Comparison of ENCODE assay signal across 34 cellular contexts in the genomic region with DNA sequence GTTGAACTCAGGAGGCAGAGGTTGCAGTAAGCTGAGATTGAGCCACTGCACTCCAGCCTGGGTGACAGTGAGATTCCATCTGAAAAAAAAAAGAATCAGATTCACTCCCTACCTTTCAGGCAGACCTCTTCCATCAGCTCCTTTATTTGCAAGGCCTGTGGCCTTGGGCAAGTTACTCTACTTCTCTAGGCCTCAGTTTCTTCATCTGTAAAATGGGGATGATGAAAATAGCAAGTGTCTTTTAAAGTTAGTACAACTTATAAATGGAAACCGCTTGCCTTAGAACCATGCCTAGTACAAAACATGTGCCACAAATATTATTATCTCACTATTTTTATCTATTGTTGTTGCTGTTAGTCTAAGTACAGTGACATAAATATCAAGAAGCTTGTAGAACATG.
"Had no signal": no experiment of that assay in that cellular context is flagged by ENCODE, and none has a peak within 500 bp of the region (broad histone marks: within the 10 kb centered on the region; RNA-seq: fewer than 3 reads in every experiment).

No MANE protein-coding gene starts in this region.

- H3K4me3 ChIP-seq: adrenal gland, ascending aorta, body of pancreas, breast epithelium, cardiac muscle cell had no signal

- FAIRE-seq: astrocyte, bronchial epithelial cell had no signal

- H3K27ac ChIP-seq: adrenal gland, ascending aorta, body of pancreas, brain microvascular endothelial cell, cardiac muscle cell had no signal

- H3K27me3 ChIP-seq: ascending aorta, body of pancreas, brain microvascular endothelial cell, breast epithelium, cardiac muscle cell had no signal

- H3K4me1 ChIP-seq: adrenal gland, ascending aorta, breast epithelium had no signal

- ATAC-seq: activated naive CD4-positive, alpha-beta T cell treated with anti-CD3 and anti-CD28 coated beads, Interleukin-2, amount 50 U/mL, for 72 hours; activated naive CD8-positive, alpha-beta T cell treated with anti-CD3 and anti-CD28 coated beads, Interleukin-2, amount 50 U/mL, for 24 hours; activated T-cell treated with anti-CD3 and anti-CD28 coated beads, Interleukin-2, amount 50 U/mL, for 4 hours; activated T-cell treated with anti-CD3 and anti-CD28 coated beads, Interleukin-2, amount 50 U/mL, for 72 hours; activated T-helper 17 cell treated with anti-CD3 and anti-CD28 coated beads, Interleukin-2, amount 50 U/mL, for 72 hours; body of pancreas had no signal

- H3K9me3 ChIP-seq: adrenal gland, ascending aorta, body of pancreas, breast epithelium had no signal

- DNase-seq: activated effector memory CD4-positive, alpha-beta T cell treated with anti-CD3 and anti-CD28 coated beads, Interleukin-2, amount 50 U/mL, for 16 hours; activated effector memory CD4-positive, alpha-beta T cell treated with Interleukin-2 at 50 U/mL for 16 hours; activated gamma-delta T cell; activated gamma-delta T cell treated with Interleukin-2 at 50 U/mL for 16 hours; activated naive CD4-positive, alpha-beta T cell; activated naive CD4-positive, alpha-beta T cell treated with anti-CD3 and anti-CD28 coated beads for 36 hours; activated naive CD4-positive, alpha-beta T cell treated with anti-CD3 and anti-CD28 coated beads, Interleukin-2, amount 10 ng/mL, durations not matched to agents 7 days and 5 days; activated naive CD4-positive, alpha-beta T cell treated with anti-CD3 and anti-CD28 coated beads, Interleukin-2, amount 50 U/mL, for 16 hours; activated naive CD4-positive, alpha-beta T cell treated with Interleukin-2 at 50 U/mL for 16 hours; activated naive CD8-positive, alpha-beta T cell treated with anti-CD3 and anti-CD28 coated beads for 36 hours; activated naive CD8-positive, alpha-beta T cell treated with anti-CD3 and anti-CD28 coated beads, Interleukin-2, amount 10 ng/mL, durations not matched to agents 7 days and 5 days; activated naive CD8-positive, alpha-beta T cell treated with anti-CD3 and anti-CD28 coated beads, Interleukin-2, amount 50 U/mL, for 24 hours; activated T-cell treated with anti-CD3 and anti-CD28 coated beads, Interleukin-2, amount 50 U/mL, for 1 hour; activated T-cell treated with anti-CD3 and anti-CD28 coated beads, Interleukin-2, amount 50 U/mL, for 24 hours; activated T-cell treated with anti-CD3 and anti-CD28 coated beads, Interleukin-2, amount 50 U/mL, for 4 hours; activated T-cell treated with anti-CD3 and anti-CD28 coated beads, Interleukin-2, amount 50 U/mL, for 48 hours; activated T-cell treated with anti-CD3 and anti-CD28 coated beads, Interleukin-2, amount 50 U/mL, for 72 hours; adrenal gland; amniotic stem cell; amygdala; anterior cingulate cortex; aorta; body of pancreas; brain microvascular endothelial cell; caudate nucleus; central memory CD4-positive, alpha-beta T cell; cerebellar nuclear complex had no signal

- H3K36me3 ChIP-seq: adrenal gland, ascending aorta, brain microvascular endothelial cell, breast epithelium, cardiac muscle cell had no signal
